In the genomic region with DNA sequence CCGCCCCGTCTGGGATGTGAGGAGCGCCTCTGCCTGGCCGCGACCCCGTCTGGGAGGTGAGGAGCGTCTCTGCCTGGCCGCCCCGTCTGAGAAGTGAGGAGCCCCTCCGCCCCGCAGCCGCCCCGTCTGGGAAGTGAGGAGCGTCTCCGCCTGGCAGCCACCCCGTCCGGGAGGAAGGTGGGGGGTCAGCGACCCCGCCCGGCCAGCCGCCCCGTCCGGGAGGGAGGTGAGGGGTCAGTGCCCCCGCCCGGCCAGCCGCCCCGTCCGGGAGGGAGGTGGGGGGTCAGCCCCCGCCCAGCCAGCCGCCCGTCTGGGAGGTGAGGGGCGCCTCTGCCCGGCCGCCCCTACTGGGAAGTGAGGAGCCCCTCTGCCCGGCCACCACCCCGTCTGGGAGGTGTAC, we compare ENCODE assay signal across 9 cellular contexts. TPM values are rescaled to one million over a fixed set of nuclear protein-coding genes. Genes with fewer than 3 reads are reported as not detected.
"Had no signal": no experiment of that assay in that cellular context is flagged by ENCODE, and none has a peak within 500 bp of the region (broad histone marks: within the 10 kb centered on the region; RNA-seq: fewer than 3 reads in every experiment).

No MANE protein-coding gene starts in this region.

RNA-seq across cellular contexts. Expression of gene TSPAN10, which starts 18.7 kb away (rescaled TPM):
- total RNA-seq: right atrium auricular region had no signal
- polyA plus RNA-seq: neural cell had no signal

RNA-seq across cellular contexts. Expression of gene PDE6G, which starts 38.0 kb away (rescaled TPM):
- total RNA-seq: occipital lobe, osteoblast, posterior vena cava, prostate gland, renal cortical epithelial cell, right atrium auricular region, sciatic nerve had no signal
- polyA plus RNA-seq: neural cell, right cardiac atrium had no signal
